Comparison of ENCODE assay signal across 17 cellular contexts in genomic region chr3:38590521-38590920, GRCh38. TPM values are rescaled to one million over a fixed set of nuclear protein-coding genes. Genes with fewer than 3 reads are reported as not detected.
DNase-seq lines count a peak whose midpoint lies in the region; ATAC-seq and TF ChIP-seq lines count a peak whose summit lies in the region.
"Had no signal": no experiment of that assay in that cellular context is flagged by ENCODE, and none has a peak within 500 bp of the region (broad histone marks: within the 10 kb centered on the region; RNA-seq: fewer than 3 reads in every experiment).

No MANE protein-coding gene starts in this region.

- TF ChIP-seq CTCF in HEK293 (tag by site-specific recombination; IDR thresholded peaks at IDR 0.05) (no peak), osteocyte (IDR thresholded peaks at IDR 0.05) (no peak)

- POLR2A ChIA-PET in HEK293 (lab: Yijun Ruan, JAX) = no interaction called here

- no peaks in the 10 kb centered on the region for H3K4me1 Mint-ChIP-seq in activated CD8-positive, alpha-beta memory T cell treated with anti-CD3 and anti-CD28 coated beads, Interleukin-2, amount 10 ng/mL, durations not matched to agents 7 days and 5 days
- no peaks in the 10 kb centered on the region for H3K4me1 Mint-ChIP-seq in osteocyte (ENCODE audit: unreplicated experiment)
- H3K4me1 Mint-ChIP-seq: B cell had no signal

- H3K36me3 Mint-ChIP-seq in activated CD8-positive, alpha-beta memory T cell treated with anti-CD3 and anti-CD28 coated beads, Interleukin-2, amount 10 ng/mL, durations not matched to agents 7 days and 5 days = no peaks in the 10 kb centered on the region
- H3K36me3 Mint-ChIP-seq in osteocyte (ENCODE audit: unreplicated experiment) = no peaks in the 10 kb centered on the region

- no peaks in the 10 kb centered on the region for H3K9me3 Mint-ChIP-seq in activated CD8-positive, alpha-beta memory T cell treated with anti-CD3 and anti-CD28 coated beads, Interleukin-2, amount 10 ng/mL, durations not matched to agents 7 days and 5 days (ENCODE audit: low read depth)
- no peaks in the 10 kb centered on the region for H3K9me3 Mint-ChIP-seq in osteocyte (ENCODE audit: unreplicated experiment)
- H3K9me3 Mint-ChIP-seq: HFFc6 had no signal

- DNase-seq in activated CD8-positive, alpha-beta memory T cell treated with anti-CD3 and anti-CD28 coated beads for 24 hours = peak; percentile 1
- no peak for DNase-seq in activated CD8-positive, alpha-beta memory T cell treated with anti-CD3 and anti-CD28 coated beads, Interleukin-2, amount 50 U/mL, for 4 hours
- peak; percentile 30 for DNase-seq in activated CD8-positive, alpha-beta memory T cell treated with anti-CD3 and anti-CD28 coated beads, Interleukin-2, amount 10 ng/mL, durations not matched to agents 7 days and 5 days
- DNase-seq in osteocyte (ENCODE audit: extremely low spot score, unreplicated experiment) (peak; percentile 48), NOMO-1 treated with dmso at 0.1 percent for 144 hours (lab: John Stamatoyannopoulos, UW; ENCODE audit: unreplicated experiment) (no peak), NCI-H2196 treated with DMSO at 0.1 percent for 48 hours (lab: John Stamatoyannopoulos, UW; ENCODE audit: unreplicated experiment) (no peak)
- DNase-seq: DMS79 treated with DMSO at 0.1 percent for 48 hours, HFFc6, KBM-7, NCI-H1694 treated with DMSO at 0.1 percent for 48 hours, NCI-H446 treated with DMSO at 0.1 percent for 48 hours, NCI-H69 had no signal

- no peak for ATAC-seq in activated CD8-positive, alpha-beta memory T cell treated with anti-CD3 and anti-CD28 coated beads, Interleukin-2, amount 10 ng/mL, durations not matched to agents 7 days and 5 days
- no peak for ATAC-seq in HG03025 (IDR thresholded peaks at IDR 0.05; ENCODE audit: low FRiP score, unreplicated experiment)
- ATAC-seq: HepG2, Right ventricle myocardium inferior had no signal

- H3K36me3 ChIP-seq in HEK293 (ENCODE audit: control insufficient read depth in 2 of 2, insufficient read depth in 1 of 2, low read length in 2 of 2) = no peaks in the 10 kb centered on the region

- no peak overlapping the region for H3K27ac Mint-ChIP-seq in activated CD8-positive, alpha-beta memory T cell treated with anti-CD3 and anti-CD28 coated beads, Interleukin-2, amount 10 ng/mL, durations not matched to agents 7 days and 5 days
- no peak overlapping the region for H3K27ac Mint-ChIP-seq in osteocyte (ENCODE audit: unreplicated experiment)
- H3K27ac Mint-ChIP-seq: B cell, HFFc6 had no signal

- CTCF ChIA-PET in HEK293 (lab: Yijun Ruan, JAX) = no interaction called here
- CTCF ChIA-PET in activated CD8-positive, alpha-beta memory T cell treated with anti-CD3 and anti-CD28 coated beads, Interleukin-2, amount 10 ng/mL, durations not matched to agents 7 days and 5 days (lab: Charles Lee) = interaction anchor here (1.2 kb wide), 1 partner anchor 69 kb away, joined by 5 read pairs; no protein-coding TSS in a partner anchor

- H3K9me3 ChIP-seq in HEK293 (ENCODE audit: control insufficient read depth, insufficient read depth, low read depth, low read length) = no peaks in the 10 kb centered on the region

- no peaks in the 10 kb centered on the region for H3K4me1 ChIP-seq in HEK293 (ENCODE audit: control insufficient read depth, insufficient read depth, low read length)

- no peak overlapping the region for H3K27ac ChIP-seq in HEK293 (ENCODE audit: extremely low read depth, low read depth, low read length)

- no peak overlapping the region for H3K4me3 ChIP-seq in HEK293 (ENCODE audit: low read depth, low read length)

- H3K4me3 Mint-ChIP-seq in activated CD8-positive, alpha-beta memory T cell treated with anti-CD3 and anti-CD28 coated beads, Interleukin-2, amount 10 ng/mL, durations not matched to agents 7 days and 5 days = no peak overlapping the region
- no peak overlapping the region for H3K4me3 Mint-ChIP-seq in osteocyte (ENCODE audit: unreplicated experiment)
- H3K4me3 Mint-ChIP-seq: B cell, HFFc6 had no signal

- peaks cover 24% of the 10 kb centered on the region for H3K27me3 Mint-ChIP-seq in activated CD8-positive, alpha-beta memory T cell treated with anti-CD3 and anti-CD28 coated beads, Interleukin-2, amount 10 ng/mL, durations not matched to agents 7 days and 5 days
- peaks cover 21% of the 10 kb centered on the region for H3K27me3 Mint-ChIP-seq in osteocyte (ENCODE audit: unreplicated experiment)

TF ChIP-seq in HEK293, 187 proteins besides CTCF, POLR2A, EP300 and RAD21:
- peak; percentile 74 for TF ChIP-seq ZIC2 (tag by site-specific recombination; IDR thresholded peaks at IDR 0.05)
- TF ChIP-seq, protein P1, sequence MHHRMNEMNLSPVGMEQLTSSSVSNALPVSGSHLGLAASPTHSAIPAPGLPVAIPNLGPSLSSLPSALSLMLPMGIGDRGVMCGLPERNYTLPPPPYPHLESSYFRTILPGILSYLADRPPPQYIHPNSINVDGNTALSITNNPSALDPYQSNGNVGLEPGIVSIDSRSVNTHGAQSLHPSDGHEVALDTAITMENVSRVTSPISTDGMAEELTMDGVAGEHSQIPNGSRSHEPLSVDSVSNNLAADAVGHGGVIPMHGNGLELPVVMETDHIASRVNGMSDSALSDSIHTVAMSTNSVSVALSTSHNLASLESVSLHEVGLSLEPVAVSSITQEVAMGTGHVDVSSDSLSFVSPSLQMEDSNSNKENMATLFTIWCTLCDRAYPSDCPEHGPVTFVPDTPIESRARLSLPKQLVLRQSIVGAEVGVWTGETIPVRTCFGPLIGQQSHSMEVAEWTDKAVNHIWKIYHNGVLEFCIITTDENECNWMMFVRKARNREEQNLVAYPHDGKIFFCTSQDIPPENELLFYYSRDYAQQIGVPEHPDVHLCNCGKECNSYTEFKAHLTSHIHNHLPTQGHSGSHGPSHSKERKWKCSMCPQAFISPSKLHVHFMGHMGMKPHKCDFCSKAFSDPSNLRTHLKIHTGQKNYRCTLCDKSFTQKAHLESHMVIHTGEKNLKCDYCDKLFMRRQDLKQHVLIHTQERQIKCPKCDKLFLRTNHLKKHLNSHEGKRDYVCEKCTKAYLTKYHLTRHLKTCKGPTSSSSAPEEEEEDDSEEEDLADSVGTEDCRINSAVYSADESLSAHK (tag by site-specific recombination; IDR thresholded peaks at IDR 0.05) = no peak
- TF ChIP-seq, protein P2, sequence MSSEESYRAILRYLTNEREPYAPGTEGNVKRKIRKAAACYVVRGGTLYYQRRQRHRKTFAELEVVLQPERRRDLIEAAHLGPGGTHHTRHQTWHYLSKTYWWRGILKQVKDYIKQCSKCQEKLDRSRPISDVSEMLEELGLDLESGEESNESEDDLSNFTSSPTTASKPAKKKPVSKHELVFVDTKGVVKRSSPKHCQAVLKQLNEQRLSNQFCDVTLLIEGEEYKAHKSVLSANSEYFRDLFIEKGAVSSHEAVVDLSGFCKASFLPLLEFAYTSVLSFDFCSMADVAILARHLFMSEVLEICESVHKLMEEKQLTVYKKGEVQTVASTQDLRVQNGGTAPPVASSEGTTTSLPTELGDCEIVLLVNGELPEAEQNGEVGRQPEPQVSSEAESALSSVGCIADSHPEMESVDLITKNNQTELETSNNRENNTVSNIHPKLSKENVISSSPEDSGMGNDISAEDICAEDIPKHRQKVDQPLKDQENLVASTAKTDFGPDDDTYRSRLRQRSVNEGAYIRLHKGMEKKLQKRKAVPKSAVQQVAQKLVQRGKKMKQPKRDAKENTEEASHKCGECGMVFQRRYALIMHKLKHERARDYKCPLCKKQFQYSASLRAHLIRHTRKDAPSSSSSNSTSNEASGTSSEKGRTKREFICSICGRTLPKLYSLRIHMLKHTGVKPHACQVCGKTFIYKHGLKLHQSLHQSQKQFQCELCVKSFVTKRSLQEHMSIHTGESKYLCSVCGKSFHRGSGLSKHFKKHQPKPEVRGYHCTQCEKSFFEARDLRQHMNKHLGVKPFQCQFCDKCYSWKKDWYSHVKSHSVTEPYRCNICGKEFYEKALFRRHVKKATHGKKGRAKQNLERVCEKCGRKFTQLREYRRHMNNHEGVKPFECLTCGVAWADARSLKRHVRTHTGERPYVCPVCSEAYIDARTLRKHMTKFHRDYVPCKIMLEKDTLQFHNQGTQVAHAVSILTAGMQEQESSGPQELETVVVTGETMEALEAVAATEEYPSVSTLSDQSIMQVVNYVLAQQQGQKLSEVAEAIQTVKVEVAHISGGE (tag by site-specific recombination; conservative IDR thresholded peaks at IDR 0.05; ENCODE audit: low read depth) = no peak
TF ChIP-seq in HEK293: peak in this region for 1.

RNA-seq across cellular contexts. Expression of gene SCN5A, which starts 59.0 kb away (rescaled TPM):
- not detected for total RNA-seq in activated CD8-positive, alpha-beta memory T cell treated with anti-CD3 and anti-CD28 coated beads, Interleukin-2, amount 10 ng/mL, durations not matched to agents 7 days and 5 days
- total RNA-seq in osteocyte = not detected in 2 replicates
- total RNA-seq: HepG2 had no signal

Comparison
In these comparisons a context has a peak if more than half of its experiments do, and no peak if none do; other contexts are left out.
1. DNase-seq: peak in activated CD8-positive, alpha-beta memory T cell treated with anti-CD3 and anti-CD28 coated beads for 24 hours (single experiment), activated CD8-positive, alpha-beta memory T cell treated with anti-CD3 and anti-CD28 coated beads, Interleukin-2, amount 10 ng/mL, durations not matched to agents 7 days and 5 days (single experiment) and osteocyte (single experiment); none in activated CD8-positive, alpha-beta memory T cell treated with anti-CD3 and anti-CD28 coated beads, Interleukin-2, amount 50 U/mL, for 4 hours (single experiment), NOMO-1 treated with dmso at 0.1 percent for 144 hours (single experiment) and NCI-H2196 treated with DMSO at 0.1 percent for 48 hours (single experiment).